ENCODE assay signal across 8 cellular contexts in the genomic region with DNA sequence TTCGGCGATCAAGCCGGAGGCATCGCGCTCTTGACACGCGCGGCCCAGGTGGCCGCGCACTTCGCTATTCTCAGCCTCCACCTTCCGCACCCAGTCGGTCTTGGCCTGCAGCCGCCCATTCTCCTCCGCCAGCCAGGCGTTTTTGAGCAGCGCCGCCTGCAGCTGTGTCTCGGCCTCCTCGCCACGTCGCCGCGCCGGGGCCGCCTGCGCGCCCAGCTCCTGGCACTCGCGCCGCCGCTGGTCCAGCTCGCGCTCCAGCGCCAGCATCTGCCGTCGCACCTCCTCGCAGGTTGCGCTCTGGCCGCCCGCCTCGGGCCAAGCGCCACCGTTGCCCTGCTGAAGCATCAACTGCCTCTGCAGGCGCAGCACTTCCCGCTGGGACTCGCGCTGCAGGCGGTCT. TPM values are rescaled to one million over a fixed set of nuclear protein-coding genes. Genes with fewer than 3 reads are reported as not detected.
DNase-seq lines count a peak whose midpoint lies in the region; ATAC-seq and TF ChIP-seq lines count a peak whose summit lies in the region.
"Not testable (repeated sequence)": the region's sequence is repeated elsewhere in the genome, so short reads cannot be mapped to it uniquely, and the experiment has no call there.

No MANE protein-coding gene starts in this region.

- not testable (repeated sequence) for BruUV-seq in mammary epithelial cell (replicated peaks; lab: Mats Ljungman, UMichigan)

- not testable (repeated sequence) for H3K27ac ChIP-seq in GM23338 (ENCODE audit: low read depth); mammary epithelial cell (ENCODE audit: insufficient read depth, low read depth, low read length); right cardiac atrium (ENCODE audit: low read length); lower lobe of right lung

- not testable (repeated sequence) for H3K36me3 Mint-ChIP-seq in GM23338 (ENCODE audit: low read depth); activated CD4-positive, alpha-beta T cell treated with anti-CD3 and anti-CD28 coated beads for 36 hours (ENCODE audit: low read depth); activated T-cell treated with anti-CD3 and anti-CD28 coated beads, Interleukin-2, amount 50 U/mL, for 4 hours (ENCODE audit: insufficient read depth)

- not testable (repeated sequence) for H3K4me2 ChIP-seq in GM23338
- peak overlapping the region; percentile 42 for H3K4me2 ChIP-seq in mammary epithelial cell (ENCODE audit: insufficient read depth, low read depth, low read length)

- not testable (repeated sequence) for H3K27me3 ChIP-seq in BE2C; GM23338 (ENCODE audit: insufficient read depth); mammary epithelial cell (ENCODE audit: insufficient read depth, low read length); right cardiac atrium (ENCODE audit: control insufficient read depth, insufficient read depth); lower lobe of right lung (ENCODE audit: low read depth)

- not testable (repeated sequence) for H3K9ac ChIP-seq in mammary epithelial cell (ENCODE audit: insufficient read depth, low read length)

- TF ChIP-seq CTCF in BE2C (IDR thresholded peaks at IDR 0.05; ENCODE audit: low read depth, low read length); GM23338 (conservative IDR thresholded peaks at IDR 0.05; ENCODE audit: low read depth in 2 of 2); mammary epithelial cell (conservative IDR thresholded peaks at IDR 0.05 in 1 of 2, IDR thresholded peaks at IDR 0.05 in 1 of 2; ENCODE audit: extremely low read depth in 1 of 2, insufficient read depth in 1 of 2, low read depth in 1 of 2, low read length in 2 of 2); lower lobe of right lung (IDR thresholded peaks at IDR 0.05): not testable (repeated sequence)

- H3K79me2 ChIP-seq in GM23338 (replicated peaks; ENCODE audit: insufficient read depth); mammary epithelial cell (ENCODE audit: insufficient read depth, low read length): not testable (repeated sequence)

- not testable (repeated sequence) for H3K9me2 ChIP-seq in GM23338 (ENCODE audit: insufficient read depth)

- not testable (repeated sequence) for H3K4me3 ChIP-seq in BE2C (ENCODE audit: low read depth, low read length); GM23338; mammary epithelial cell (replicated peaks in 1 of 3; ENCODE audit: insufficient read depth in 1 of 3, low read depth in 2 of 3, low read length in 3 of 3); right cardiac atrium (ENCODE audit: low read length); lower lobe of right lung

- not testable (repeated sequence) for H3K36me3 ChIP-seq in BE2C; GM23338 (ENCODE audit: insufficient read depth); mammary epithelial cell (ENCODE audit: insufficient read depth, low read length); lower lobe of right lung

- CTCF ChIA-PET in activated CD4-positive, alpha-beta T cell treated with anti-CD3 and anti-CD28 coated beads for 36 hours (lab: Charles Lee); mammary epithelial cell (lab: Charles Lee; ENCODE audit: low non-redundant PET): not testable (repeated sequence)

- peak; percentile 44 for DNase-seq in BE2C
- DNase-seq in GM23338 (ENCODE audit: low spot score); activated T-cell treated with anti-CD3 and anti-CD28 coated beads, Interleukin-2, amount 50 U/mL, for 4 hours; mammary epithelial cell; lower lobe of right lung: not testable (repeated sequence)
- peak; percentile 24 for DNase-seq in activated CD4-positive, alpha-beta T cell treated with anti-CD3 and anti-CD28 coated beads for 36 hours
- DNase-seq in right cardiac atrium: peak in 2 of 3 donors; percentile 57 to 70
- peak; percentile 4 for DNase-seq in stimulated activated CD4-positive, alpha-beta T cell treated with anti-CD3 and anti-CD28 coated beads, Interleukin-15, amount 100 ng/mL, for 24 hours

- not testable (repeated sequence) for H2AFZ ChIP-seq in GM23338; mammary epithelial cell (ENCODE audit: low read depth, low read length)

- H3K27me3 Mint-ChIP-seq in GM23338 (ENCODE audit: insufficient read depth, low read depth, poor library complexity); activated CD4-positive, alpha-beta T cell treated with anti-CD3 and anti-CD28 coated beads for 36 hours; activated T-cell treated with anti-CD3 and anti-CD28 coated beads, Interleukin-2, amount 50 U/mL, for 4 hours (ENCODE audit: low read depth): not testable (repeated sequence)

- 38% methylated on average over 3 of the region's 49 CpGs for WGBS in mammary epithelial cell (ENCODE audit: low coverage, missing lambda C conversion rate)
- WGBS in right cardiac atrium: 20% methylated on average over 23 of the region's 49 CpGs

- dilution Hi-C loops in mammary epithelial cell (cut with HindIII; ENCODE audit: low sequenced_read_pairs): not testable (repeated sequence)

- intact Hi-C loops in activated CD4-positive, alpha-beta T cell treated with anti-CD3 and anti-CD28 coated beads for 36 hours (cut with DNase I, micrococcal nuclease); mammary epithelial cell (cut with micrococcal nuclease); right cardiac atrium (cut with DNase I); lower lobe of right lung (cut with DNase I): not testable (repeated sequence)

- H3K4me1 ChIP-seq in BE2C; GM23338 (ENCODE audit: insufficient read depth); mammary epithelial cell (ENCODE audit: insufficient read depth, low read length); right cardiac atrium (ENCODE audit: control insufficient read depth, insufficient read depth, low read length); lower lobe of right lung: not testable (repeated sequence)

- peak; percentile 39 for ATAC-seq in GM23338
- ATAC-seq in activated CD4-positive, alpha-beta T cell treated with anti-CD3 and anti-CD28 coated beads for 36 hours: not testable (repeated sequence)
- peak; percentile 17 to 19 for ATAC-seq in activated T-cell treated with anti-CD3 and anti-CD28 coated beads, Interleukin-2, amount 50 U/mL, for 4 hours
- peak in 1 of 2 donors; percentile 8 for ATAC-seq in right cardiac atrium
- peak; percentile 2 to 19 for ATAC-seq in lower lobe of right lung

- H4K20me1 ChIP-seq in GM23338 (replicated peaks; ENCODE audit: insufficient read depth); mammary epithelial cell (ENCODE audit: insufficient read depth, low read length): not testable (repeated sequence)

- H3F3A ChIP-seq in GM23338 (replicated peaks; ENCODE audit: low read depth): not testable (repeated sequence)

- in situ Hi-C loops in mammary epithelial cell (cut with MboI; ENCODE audit: low sequenced_read_pairs in 2 of 2): not testable (repeated sequence)

- H3K4me1 Mint-ChIP-seq in GM23338; activated CD4-positive, alpha-beta T cell treated with anti-CD3 and anti-CD28 coated beads for 36 hours; activated T-cell treated with anti-CD3 and anti-CD28 coated beads, Interleukin-2, amount 50 U/mL, for 4 hours (ENCODE audit: low read depth): not testable (repeated sequence)

- POLR2A ChIA-PET in activated CD4-positive, alpha-beta T cell treated with anti-CD3 and anti-CD28 coated beads for 36 hours (lab: Charles Lee): not testable (repeated sequence)

- H3K9me3 Mint-ChIP-seq in GM23338; activated CD4-positive, alpha-beta T cell treated with anti-CD3 and anti-CD28 coated beads for 36 hours (ENCODE audit: low read depth); activated T-cell treated with anti-CD3 and anti-CD28 coated beads, Interleukin-2, amount 50 U/mL, for 4 hours: not testable (repeated sequence)

- H3K4me3 Mint-ChIP-seq in GM23338; activated CD4-positive, alpha-beta T cell treated with anti-CD3 and anti-CD28 coated beads for 36 hours; activated T-cell treated with anti-CD3 and anti-CD28 coated beads, Interleukin-2, amount 50 U/mL, for 4 hours: not testable (repeated sequence)

- H3K27ac Mint-ChIP-seq in GM23338; activated CD4-positive, alpha-beta T cell treated with anti-CD3 and anti-CD28 coated beads for 36 hours: not testable (repeated sequence)

- not testable (repeated sequence) for H3K9me3 ChIP-seq in BE2C; mammary epithelial cell (replicated peaks; ENCODE audit: insufficient read depth, low read length); right cardiac atrium (ENCODE audit: control insufficient read depth, low read length); lower lobe of right lung

RNA-seq across cellular contexts. Expression of gene RIMBP3, which starts 2.3 kb away (rescaled TPM):
- polyA plus RNA-seq in BE2C (2012; ENCODE audit: insufficient read depth, insufficient read length, low read depth): 0.40 TPM
- total RNA-seq in GM23338 (2014; rRNA removed; shearing (Covaris generic)): 0.47 and 0.52 TPM in 2 replicates
- 0.09 and 0.10 TPM in 2 replicates for polyA plus RNA-seq in GM23338 (2016; fragmentation: Nextera tagmentation; extraction: Ambion mirVana)
- under 1 TPM; 0.70 to 0.78 TPM for total RNA-seq in activated CD4-positive, alpha-beta T cell treated with anti-CD3 and anti-CD28 coated beads for 36 hours
- under 1 TPM; 0.45 to 0.89 (median 0.65) TPM for total RNA-seq in activated T-cell treated with anti-CD3 and anti-CD28 coated beads, Interleukin-2, amount 50 U/mL, for 4 hours
- under 1 TPM; under 0.01 to 0.09 TPM for total RNA-seq in mammary epithelial cell
- polyA plus RNA-seq in mammary epithelial cell: 0.08 TPM
- polyA minus RNA-seq in mammary epithelial cell: not detected
- under 1 TPM; 0.06 to 0.21 (median 0.17) TPM for total RNA-seq in right cardiac atrium
- 0.02 TPM for polyA plus RNA-seq in right cardiac atrium
- total RNA-seq in lower lobe of right lung: 1.6 TPM
